8 cellular contexts compared by ENCODE assay signal in the genomic region with DNA sequence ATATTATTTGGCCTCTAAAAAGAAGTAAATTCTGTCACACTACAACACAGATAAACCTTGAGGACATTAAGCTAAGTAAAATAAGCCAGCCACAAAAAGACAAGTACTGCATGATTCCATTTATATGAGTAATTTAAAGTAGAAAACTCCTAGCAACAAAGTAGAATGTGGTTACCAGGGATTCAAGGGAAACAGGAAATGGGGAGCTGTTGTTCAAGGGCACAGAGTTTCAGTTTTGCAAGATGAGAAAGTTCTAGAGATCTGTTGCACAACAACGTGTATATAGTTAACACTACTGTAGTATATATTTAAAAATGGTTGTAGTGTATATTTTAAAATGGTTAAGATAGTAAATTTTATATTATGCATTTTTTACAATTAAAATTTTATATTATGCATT. TPM values are rescaled to one million over a fixed set of nuclear protein-coding genes. Genes with fewer than 3 reads are reported as not detected.
A peak's percentile ranks its signal among the peaks of the same experiment; 100 is the strongest.
DNase-seq lines count a peak whose midpoint lies in the region; ATAC-seq and TF ChIP-seq lines count a peak whose summit lies in the region.

No MANE protein-coding gene starts in this region.

- 30 to 40% (median 35%) methylated on average over 1 of the region's 1 CpG for WGBS in heart left ventricle, 4 donors

- peaks cover 48% of the 10 kb centered on the region for H3K36me3 Mint-ChIP-seq in activated CD8-positive, alpha-beta T cell treated with anti-CD3 and anti-CD28 coated beads for 36 hours (ENCODE audit: low read depth)

- intact Hi-C loops in heart left ventricle (cut with DNase I) (loop anchor here in 3 of 10 donors (2.0 to 5.0 kb wide), 2 partner anchors 23 to 38 kb away; no protein-coding TSS in a partner anchor), Right ventricle myocardium inferior (cut with DNase I) (loop anchor here (5.0 kb wide), 1 partner anchor 33 kb away; no protein-coding TSS in a partner anchor), upper lobe of right lung (cut with DNase I) (no loop called here)
- intact Hi-C loops in activated CD8-positive, alpha-beta T cell treated with anti-CD3 and anti-CD28 coated beads for 36 hours (cut with micrococcal nuclease) = no loop called here

- POLR2A ChIA-PET in activated CD8-positive, alpha-beta T cell treated with anti-CD3 and anti-CD28 coated beads for 36 hours (lab: Charles Lee) = no interaction called here

- ATAC-seq in heart left ventricle (peak in 3 of 4 donors; percentile 34 to 41 (median 36)), Right ventricle myocardium inferior (no peak), upper lobe of right lung (peak; percentile 77), HG02840 (IDR thresholded peaks at IDR 0.05; ENCODE audit: low FRiP score, unreplicated experiment) (no peak)
- peak; percentile 77 for ATAC-seq in activated CD8-positive, alpha-beta T cell treated with anti-CD3 and anti-CD28 coated beads for 36 hours

- DNase-seq in heart left ventricle = no peak
- DNase-seq in Right ventricle myocardium inferior (ENCODE audit: missing footprints) = no peak
- peak; percentile 17 for DNase-seq in activated CD8-positive, alpha-beta T cell treated with anti-CD3 and anti-CD28 coated beads for 36 hours
- peak; percentile 69 for DNase-seq in hepatic stellate cell (ENCODE audit: low spot score)
- no peak for DNase-seq in upper lobe of right lung
- no peak for DNase-seq in DMS153 treated with DMSO at 0.1 percent for 48 hours (lab: John Stamatoyannopoulos, UW; ENCODE audit: unreplicated experiment)
- DNase-seq in NCI-H1930 (lab: John Stamatoyannopoulos, UW) = no peak

- H3K4me1 Mint-ChIP-seq in activated CD8-positive, alpha-beta T cell treated with anti-CD3 and anti-CD28 coated beads for 36 hours (ENCODE audit: low read depth) = peaks cover 30% of the 10 kb centered on the region

- CTCF ChIA-PET in activated CD8-positive, alpha-beta T cell treated with anti-CD3 and anti-CD28 coated beads for 36 hours (lab: Charles Lee) = interaction anchor here (1.4 kb wide), 1 partner anchor 13 kb away, joined by 4 read pairs; no protein-coding TSS in a partner anchor

- H3K36me3 ChIP-seq in heart left ventricle (peaks cover 0 to 100% (median 100%) of the 10 kb centered on the region in 9 donors), upper lobe of right lung (peaks cover 98% of the 10 kb centered on the region)

- TF ChIP-seq CTCF in heart left ventricle (IDR thresholded peaks at IDR 0.05) (no peak), upper lobe of right lung (IDR thresholded peaks at IDR 0.05) (no peak)
- no peak for TF ChIP-seq CTCF in activated CD8-positive, alpha-beta T cell treated with anti-CD3 and anti-CD28 coated beads for 36 hours (IDR thresholded peaks at IDR 0.05)

- H3K27me3 Mint-ChIP-seq in activated CD8-positive, alpha-beta T cell treated with anti-CD3 and anti-CD28 coated beads for 36 hours = no peaks in the 10 kb centered on the region

- no peak overlapping the region for H3K4me3 Mint-ChIP-seq in activated CD8-positive, alpha-beta T cell treated with anti-CD3 and anti-CD28 coated beads for 36 hours

- no peaks in the 10 kb centered on the region for H3K9me3 Mint-ChIP-seq in activated CD8-positive, alpha-beta T cell treated with anti-CD3 and anti-CD28 coated beads for 36 hours

- H3K4me1 ChIP-seq in heart left ventricle (peaks cover 0 to 28% (median 3%) of the 10 kb centered on the region in 12 donors), upper lobe of right lung (peaks cover 12% of the 10 kb centered on the region)

- TF ChIP-seq POLR2A in heart left ventricle (IDR thresholded peaks at IDR 0.05) = no peak

- peak overlapping the region in 2 of 12 donors; percentile 19 to 43 for H3K27ac ChIP-seq in heart left ventricle
- peak overlapping the region; percentile 38 for H3K27ac ChIP-seq in upper lobe of right lung

- H3K9me3 ChIP-seq in heart left ventricle (no peaks in the 10 kb centered on the region), upper lobe of right lung (no peaks in the 10 kb centered on the region)

- H3K4me3 ChIP-seq in heart left ventricle (no peak overlapping the region), upper lobe of right lung (no peak overlapping the region)

- peak overlapping the region; percentile 67 for H3K27ac Mint-ChIP-seq in activated CD8-positive, alpha-beta T cell treated with anti-CD3 and anti-CD28 coated beads for 36 hours

- H3K27me3 ChIP-seq in heart left ventricle = no peaks in the 10 kb centered on the region
- H3K27me3 ChIP-seq in upper lobe of right lung = no peaks in the 10 kb centered on the region

RNA-seq across cellular contexts. Expression of a gene that starts 25.4 kb away (rescaled TPM):
- total RNA-seq in heart left ventricle (100 to 1,000 TPM in 6 of 9 donors, 10 to 100 TPM in 3; 81.0 to 168 (median 101) TPM), Right ventricle myocardium inferior (85.6 TPM), upper lobe of right lung (199 TPM)
- 10 to 100 TPM; 86.6 to 98.7 TPM for polyA plus RNA-seq in heart left ventricle
- total RNA-seq in activated CD8-positive, alpha-beta T cell treated with anti-CD3 and anti-CD28 coated beads for 36 hours = 10 to 100 TPM; 76.0 to 77.1 TPM

RNA-seq across cellular contexts. Expression of a gene that starts 34.9 kb away (rescaled TPM):
- total RNA-seq in heart left ventricle = 1 to 10 TPM; 3.1 to 7.7 (median 5.4) TPM
- 1 to 10 TPM; 2.9 to 4.4 TPM for polyA plus RNA-seq in heart left ventricle
- total RNA-seq in Right ventricle myocardium inferior = 5.5 TPM
- total RNA-seq in activated CD8-positive, alpha-beta T cell treated with anti-CD3 and anti-CD28 coated beads for 36 hours = 1 to 10 TPM; 3.5 to 4.4 TPM
- 3.8 TPM for total RNA-seq in upper lobe of right lung

Comparison
In these comparisons a context has a peak if more than half of its experiments do, and no peak if none do; other contexts are left out.
1. ATAC-seq: peak in heart left ventricle (3 of 4), activated CD8-positive, alpha-beta T cell treated with anti-CD3 and anti-CD28 coated beads for 36 hours (single experiment) and upper lobe of right lung (single experiment); none in Right ventricle myocardium inferior (single experiment) and HG02840 (single experiment).
2. DNase-seq: peak in activated CD8-positive, alpha-beta T cell treated with anti-CD3 and anti-CD28 coated beads for 36 hours (single experiment) and hepatic stellate cell (single experiment); none in heart left ventricle (0 of 5), Right ventricle myocardium inferior (single experiment), upper lobe of right lung (single experiment), DMS153 treated with DMSO at 0.1 percent for 48 hours (single experiment) and NCI-H1930 (0 of 2).